ENCODE assay signal across 21 cellular contexts in genomic region chr15:95603802-95604201, GRCh38.
DNase-seq lines count a peak whose midpoint lies in the region; ATAC-seq and TF ChIP-seq lines count a peak whose summit lies in the region.
"Had no signal": no experiment of that assay in that cellular context is flagged by ENCODE, and none has a peak within 500 bp of the region (broad histone marks: within the 10 kb centered on the region; RNA-seq: fewer than 3 reads in every experiment).

No MANE protein-coding gene starts in this region.

- H3K4me3 ChIP-seq in tibial artery: no peak overlapping the region
- H3K4me3 ChIP-seq: PC-9 had no signal

- ATAC-seq in Right ventricle myocardium superior (ENCODE audit: poor library complexity) (peak; percentile 27), Right ventricle myocardium inferior (no peak), GM21825 (IDR thresholded peaks at IDR 0.05; ENCODE audit: unreplicated experiment) (no peak)
- ATAC-seq: activated CD8-positive, alpha-beta T cell treated with anti-CD3 and anti-CD28 coated beads, Interleukin-2, amount 10 ng/mL, durations not matched to agents 7 days and 5 days; activated T-cell treated with anti-CD3 and anti-CD28 coated beads, Interleukin-2, amount 50 U/mL, for 72 hours; stimulated activated naive B cell treated with anti-CD40 and anti-IgM and Interleukin-4, amounts not matched to agents 10 μg/mL and 1 μg/mL and 100 μg/mL, for 72 hours had no signal

- peak overlapping the region; percentile 37 to 54 for H3K27ac ChIP-seq in tibial artery
- H3K27ac ChIP-seq: HL-60, PC-9 had no signal

- peaks cover 0 to 44% (median 13%) of the 10 kb centered on the region in 4 donors for H3K4me1 ChIP-seq in tibial artery

- no peak for TF ChIP-seq CTCF in tibial artery (IDR thresholded peaks at IDR 0.05)

- intact Hi-C loops in Right ventricle myocardium superior (cut with DNase I) (no loop called here), Right ventricle myocardium inferior (cut with DNase I) (loop anchor here (5.0 to 10.0 kb wide), 3 partner anchors 147 to 349 kb away; no protein-coding TSS in a partner anchor), tibial artery (cut with DNase I; ENCODE audit: low total_unique reads) (no loop called here)

- H3K9me3 ChIP-seq in tibial artery: peaks cover 0 to 6% (median 0%) of the 10 kb centered on the region in 3 donors

- DNase-seq in Right ventricle myocardium superior (no peak), Right ventricle myocardium inferior (ENCODE audit: missing footprints) (no peak), dermis blood vessel endothelial cell (peak; percentile 89), left kidney (ENCODE audit: low read depth, low spot score) (peak; percentile 62), tibial artery (no peak), pons (ENCODE audit: low spot score) (no peak), NCI-H2227 treated with DMSO at 0.1 percent for 48 hours (lab: John Stamatoyannopoulos, UW) (no peak)
- DNase-seq: activated CD8-positive, alpha-beta T cell treated with anti-CD3 and anti-CD28 coated beads, Interleukin-2, amount 10 ng/mL, durations not matched to agents 7 days and 5 days; activated T-cell treated with anti-CD3 and anti-CD28 coated beads, Interleukin-2, amount 50 U/mL, for 72 hours; CD4-positive, alpha-beta T cell; DND-41; H9; KG1; naive B cell; NCI-H2029 treated with DMSO at 0.1 percent for 48 hours; PC-9; posterior cingulate gyrus; stimulated activated naive B cell treated with anti-CD40 and anti-IgM and Interleukin-4, amounts not matched to agents 10 μg/mL and 1 μg/mL and 100 μg/mL, for 72 hours; trophoblast cell had no signal

- no peaks in the 10 kb centered on the region for H3K36me3 ChIP-seq in tibial artery

- no peaks in the 10 kb centered on the region for H3K27me3 ChIP-seq in tibial artery

Comparison
In these comparisons a context has a peak if more than half of its experiments do, and no peak if none do; other contexts are left out.
1. DNase-seq: peak in dermis blood vessel endothelial cell (single experiment) and left kidney (single experiment); none in Right ventricle myocardium superior (single experiment), Right ventricle myocardium inferior (single experiment), tibial artery (0 of 2), pons (single experiment) and NCI-H2227 treated with DMSO at 0.1 percent for 48 hours (single experiment).